Comparison of ENCODE assay signal across 8 cellular contexts in genomic region chr5:61330879-61331406, GRCh38. TPM values are rescaled to one million over a fixed set of nuclear protein-coding genes. Genes with fewer than 3 reads are reported as not detected.
A peak's percentile ranks its signal among the peaks of the same experiment; 100 is the strongest.
DNase-seq lines count a peak whose midpoint lies in the region; ATAC-seq and TF ChIP-seq lines count a peak whose summit lies in the region.

No MANE protein-coding gene starts in this region.

- H3K9me3 ChIP-seq in SJCRH30 (replicated peaks): no peaks in the 10 kb centered on the region

- no peaks in the 10 kb centered on the region for H3K9me3 Mint-ChIP-seq in Calu3 (ENCODE audit: low read depth, unreplicated experiment)
- no peaks in the 10 kb centered on the region for H3K9me3 Mint-ChIP-seq in activated naive CD4-positive, alpha-beta T cell treated with anti-CD3 and anti-CD28 coated beads, Interleukin-2, amount 50 U/mL, for 72 hours

- H3K36me3 Mint-ChIP-seq in Calu3 (ENCODE audit: insufficient read depth, unreplicated experiment): peaks cover 59% of the 10 kb centered on the region
- H3K36me3 Mint-ChIP-seq in activated naive CD4-positive, alpha-beta T cell treated with anti-CD3 and anti-CD28 coated beads, Interleukin-2, amount 50 U/mL, for 72 hours: peaks cover 4 to 18% of the 10 kb centered on the region in 2 donors

- BruUV-seq in Calu3 (replicated peaks; lab: Mats Ljungman, UMichigan): no TSS peak

- intact Hi-C loops in Calu3 (cut with micrococcal nuclease; ENCODE audit: unreplicated experiment): loop anchor here (1.0 to 10.0 kb wide), 7 partner anchors 39 to 604 kb away; no protein-coding TSS in a partner anchor

- H3K27ac Mint-ChIP-seq in Calu3 (ENCODE audit: unreplicated experiment): peak overlapping the region; percentile 81
- no peak overlapping the region for H3K27ac Mint-ChIP-seq in activated naive CD4-positive, alpha-beta T cell treated with anti-CD3 and anti-CD28 coated beads, Interleukin-2, amount 50 U/mL, for 72 hours

- CTCF ChIA-PET in Calu3 (lab: Charles Lee): interaction anchor here (1.0 to 1.7 kb wide), 6 partner anchors 28 to 78 kb away, joined by 3 to 15 read pairs (median 4); no protein-coding TSS in a partner anchor

- DNase-seq in Calu3: peak; percentile 85
- peak; percentile 67 for DNase-seq in GM20000 (ENCODE audit: low spot score)
- DNase-seq in HPDE6-E6E7 (ENCODE audit: extremely low spot score): peak; percentile 53
- peak in 1 of 2 experiments; percentile 77 for DNase-seq in SJCRH30
- peak; percentile 69 to 72 for DNase-seq in activated naive CD4-positive, alpha-beta T cell treated with anti-CD3 and anti-CD28 coated beads, Interleukin-2, amount 50 U/mL, for 72 hours (ENCODE audit: low spot score in 2 of 2)
- DNase-seq in glomerular visceral epithelial cell (ENCODE audit: extremely low spot score): peak; percentile 86
- DNase-seq in nucleus accumbens (lab: John Stamatoyannopoulos, UW): peak in 50 of 56 donors; percentile 16 to 92 (median 71)
- peak; percentile 81 for DNase-seq in ureter (ENCODE audit: low spot score)

- H3K36me3 ChIP-seq in SJCRH30: no peaks in the 10 kb centered on the region

- peaks cover 11% of the 10 kb centered on the region for H3K4me1 ChIP-seq in SJCRH30

- H3K4me3 Mint-ChIP-seq in Calu3 (ENCODE audit: low read depth, unreplicated experiment): peak overlapping the region; percentile 84

- peaks cover 47% of the 10 kb centered on the region for H3K4me1 Mint-ChIP-seq in Calu3 (ENCODE audit: low read depth, unreplicated experiment)

- no peaks in the 10 kb centered on the region for H3K27me3 Mint-ChIP-seq in Calu3 (ENCODE audit: unreplicated experiment)

- peak overlapping the region; percentile 89 for H3K27ac ChIP-seq in SJCRH30

- TF ChIP-seq CTCF in Calu3 (IDR thresholded peaks at IDR 0.05; ENCODE audit: unreplicated experiment): no peak
- peak; percentile 32 for TF ChIP-seq CTCF in GM20000 (IDR thresholded peaks at IDR 0.05; ENCODE audit: extremely low read depth, missing control alignments)

- H3K27me3 ChIP-seq in SJCRH30: no peaks in the 10 kb centered on the region

- ATAC-seq in activated naive CD4-positive, alpha-beta T cell treated with anti-CD3 and anti-CD28 coated beads, Interleukin-2, amount 50 U/mL, for 72 hours: peak; percentile 17 to 41

- peak overlapping the region; percentile 93 for H3K4me3 ChIP-seq in SJCRH30

RNA-seq across cellular contexts. Expression of gene ZSWIM6, which starts 1.1 kb away (rescaled TPM):
- total RNA-seq in Calu3 (2022): 13.2 and 14.7 TPM in 2 replicates
- 10.6 and 12.0 TPM in 2 replicates for total RNA-seq in SJCRH30 (2014; rRNA removed; shearing (Covaris generic))
- 1 to 10 TPM; 5.3 to 6.2 TPM for total RNA-seq in activated naive CD4-positive, alpha-beta T cell treated with anti-CD3 and anti-CD28 coated beads, Interleukin-2, amount 50 U/mL, for 72 hours
- total RNA-seq in ureter: 22.4 TPM
